In genomic region chr15:95284933-95285401, GRCh38 we compare ENCODE assay signal across 8 cellular contexts.
DNase-seq lines count a peak whose midpoint lies in the region; ATAC-seq and TF ChIP-seq lines count a peak whose summit lies in the region.

No MANE protein-coding gene starts in this region.

- no peak overlapping the region for H3K4me3 ChIP-seq in astrocyte of the cerebellum (ENCODE audit: low read depth, low read length)
- peak overlapping the region in 1 of 2 donors; percentile 17 for H3K4me3 ChIP-seq in muscle layer of duodenum (ENCODE audit: low read depth in 1 of 2, low read length in 2 of 2)

- TF ChIP-seq CTCF in astrocyte of the cerebellum (IDR thresholded peaks at IDR 0.05; ENCODE audit: low read depth, low read length, missing control alignments) = peak; percentile 36

- H3K9me3 ChIP-seq in muscle layer of duodenum (ENCODE audit: control insufficient read depth in 1 of 2, low read length in 2 of 2) = no peaks in the 10 kb centered on the region

- peak overlapping the region; percentile 16 for H3K27ac ChIP-seq in muscle layer of duodenum (ENCODE audit: low read length)

- ATAC-seq in HG03565 (IDR thresholded peaks at IDR 0.05; ENCODE audit: unreplicated experiment) = peak; percentile 43
- no peak for ATAC-seq in HG03045 (IDR thresholded peaks at IDR 0.05; ENCODE audit: unreplicated experiment)

- no peaks in the 10 kb centered on the region for H3K36me3 ChIP-seq in muscle layer of duodenum (ENCODE audit: control insufficient read depth in 1 of 2, insufficient read depth in 2 of 2, low read length in 2 of 2)

- DNase-seq in EH (ENCODE audit: low read depth) = peak; percentile 75
- peak; percentile 68 for DNase-seq in astrocyte of the cerebellum (ENCODE audit: low read depth)
- DNase-seq in inferior parietal cortex (ENCODE audit: extremely low spot score) = no peak
- DNase-seq in RKO (ENCODE audit: low spot score) = no peak
- no peak for DNase-seq in stimulated activated CD4-positive, alpha-beta T cell treated with anti-CD3 and anti-CD28 coated beads, Interleukin-12 subunit alpha, Interleukin-12 subunit beta, amount 100 ng/mL, for 4 hours

- in situ Hi-C loops in astrocyte of the cerebellum (cut with HindIII; ENCODE audit: low sequenced_read_pairs) = no loop called here

- H3K4me1 ChIP-seq in muscle layer of duodenum (ENCODE audit: control insufficient read depth in 1 of 2, insufficient read depth in 2 of 2, low read length in 2 of 2) = no peaks in the 10 kb centered on the region

- no peaks in the 10 kb centered on the region for H3K27me3 ChIP-seq in muscle layer of duodenum (ENCODE audit: low read depth, low read length)

Comparison
In these comparisons a context has a peak if more than half of its experiments do, and no peak if none do; other contexts are left out.
1. DNase-seq: peak in EH (single experiment) and astrocyte of the cerebellum (single experiment); none in inferior parietal cortex (single experiment), RKO (single experiment) and stimulated activated CD4-positive, alpha-beta T cell treated with anti-CD3 and anti-CD28 coated beads, Interleukin-12 subunit alpha, Interleukin-12 subunit beta, amount 100 ng/mL, for 4 hours (single experiment).